8 cellular contexts compared by ENCODE assay signal in genomic region chr19:7799640-7800355, GRCh38. TPM values are rescaled to one million over a fixed set of nuclear protein-coding genes. Genes with fewer than 3 reads are reported as not detected.
A peak's percentile ranks its signal among the peaks of the same experiment; 100 is the strongest.
DNase-seq lines count a peak whose midpoint lies in the region; ATAC-seq and TF ChIP-seq lines count a peak whose summit lies in the region.

No MANE protein-coding gene starts in this region.

- H3K4me3 Mint-ChIP-seq in activated CD4-positive, alpha-beta T cell treated with anti-CD3 and anti-CD28 coated beads, Interleukin-2, amount 10 ng/mL, durations not matched to agents 24 days and 14 days: no peak overlapping the region

- no peak overlapping the region for H3K27ac ChIP-seq in ACC112 (ENCODE audit: low read depth, low read length)
- peak overlapping the region in 1 of 2 donors; percentile 81 for H3K27ac ChIP-seq in left lung

- peaks cover 51% of the 10 kb centered on the region for H3K27me3 Mint-ChIP-seq in activated CD4-positive, alpha-beta T cell treated with anti-CD3 and anti-CD28 coated beads, Interleukin-2, amount 10 ng/mL, durations not matched to agents 24 days and 14 days

- H3K9me3 ChIP-seq in left lung: peaks cover 0 to 7% of the 10 kb centered on the region in 2 donors

- peak; percentile 70 for DNase-seq in H4 (ENCODE audit: low spot score)
- peak; percentile 32 for DNase-seq in NCI-H345 treated with DMSO at 0.1 percent for 48 hours (lab: John Stamatoyannopoulos, UW; ENCODE audit: unreplicated experiment)
- DNase-seq in activated CD4-positive, alpha-beta T cell treated with anti-CD3 and anti-CD28 coated beads, Interleukin-2, amount 10 ng/mL, durations not matched to agents 24 days and 14 days: peak; percentile 90
- peak; percentile 68 to 82 for DNase-seq in dermis microvascular lymphatic vessel endothelial cell (ENCODE audit: low read depth in 2 of 2)
- peak; percentile 64 to 85 for DNase-seq in left lung
- DNase-seq in stimulated activated CD4-positive, alpha-beta T cell treated with anti-CD3 and anti-CD28 coated beads, Interleukin-2, amount 100 ng/mL, for 4 hours (ENCODE audit: low read depth): peak; percentile 54

- peaks cover under 1% of the 10 kb centered on the region; the same call in 1 of the 2 replicates for H3K27me3 ChIP-seq in ACC112 (ENCODE audit: insufficient read depth, low read length)
- peaks cover 0 to 13% of the 10 kb centered on the region in 2 donors for H3K27me3 ChIP-seq in left lung

- H3K4me1 ChIP-seq in ACC112 (ENCODE audit: control insufficient read depth, insufficient read depth, low read length, unreplicated experiment) (peaks cover 11% of the 10 kb centered on the region), left lung (peaks cover 0 to 11% of the 10 kb centered on the region in 2 donors)

- peaks cover 3% of the 10 kb centered on the region for H3K9me3 Mint-ChIP-seq in activated CD4-positive, alpha-beta T cell treated with anti-CD3 and anti-CD28 coated beads, Interleukin-2, amount 10 ng/mL, durations not matched to agents 24 days and 14 days

- H3K27ac Mint-ChIP-seq in activated CD4-positive, alpha-beta T cell treated with anti-CD3 and anti-CD28 coated beads, Interleukin-2, amount 10 ng/mL, durations not matched to agents 24 days and 14 days: no peak overlapping the region

- no peaks in the 10 kb centered on the region for H3K79me2 ChIP-seq in ACC112 (ENCODE audit: control insufficient read depth, insufficient read depth, low read length, unreplicated experiment)

- intact Hi-C loops in activated CD4-positive, alpha-beta T cell treated with anti-CD3 and anti-CD28 coated beads, Interleukin-2, amount 10 ng/mL, durations not matched to agents 24 days and 14 days (cut with micrococcal nuclease): loop anchor here (1.0 to 10.0 kb wide), 5 partner anchors 65 to 445 kb away; partner anchors contain the start of gene CLEC4G
- intact Hi-C loops in left lung (cut with DNase I): loop anchor here in 1 of 2 donors (10.0 kb wide), 2 partner anchors 115 to 235 kb away; partner anchors contain the start of gene TRAPPC5

- peak overlapping the region; percentile 76 for H2AFZ ChIP-seq in ACC112 (ENCODE audit: low read length, unreplicated experiment)

- no peaks in the 10 kb centered on the region for H3K36me3 ChIP-seq in ACC112 (ENCODE audit: insufficient read depth, low read length)
- no peaks in the 10 kb centered on the region for H3K36me3 ChIP-seq in left lung

- H3K4me3 ChIP-seq in ACC112 (ENCODE audit: low read depth, low read length): peak overlapping the region; percentile 72
- H3K4me3 ChIP-seq in left lung: peak overlapping the region in 1 of 2 donors; percentile 30

- peak; percentile 41 to 66 for TF ChIP-seq CTCF in left lung (IDR thresholded peaks at IDR 0.05)

- no peaks in the 10 kb centered on the region for H3K36me3 Mint-ChIP-seq in activated CD4-positive, alpha-beta T cell treated with anti-CD3 and anti-CD28 coated beads, Interleukin-2, amount 10 ng/mL, durations not matched to agents 24 days and 14 days (ENCODE audit: low read depth)

- ATAC-seq in left lung (peak; percentile 98), GM19324 (IDR thresholded peaks at IDR 0.05; ENCODE audit: low FRiP score, unreplicated experiment) (no peak)

- peaks cover 4% of the 10 kb centered on the region for H3K4me1 Mint-ChIP-seq in activated CD4-positive, alpha-beta T cell treated with anti-CD3 and anti-CD28 coated beads, Interleukin-2, amount 10 ng/mL, durations not matched to agents 24 days and 14 days

RNA-seq across cellular contexts. Expression of gene EVI5L, which starts 30.2 kb away (rescaled TPM):
- total RNA-seq in H4 (2014; rRNA removed; shearing (Covaris generic)): 7.9 and 12.6 TPM in 2 replicates
- 4.3 and 5.2 TPM in 2 replicates for total RNA-seq in activated CD4-positive, alpha-beta T cell treated with anti-CD3 and anti-CD28 coated beads, Interleukin-2, amount 10 ng/mL, durations not matched to agents 24 days and 14 days
- total RNA-seq in dermis microvascular lymphatic vessel endothelial cell: 6.2 and 10.6 TPM in 2 replicates
- total RNA-seq in left lung: 10 to 100 TPM; 14.2 to 16.9 TPM

RNA-seq across cellular contexts. Expression of gene CLEC4M, which starts 36.8 kb away (rescaled TPM):
- not detected in 2 replicates for total RNA-seq in H4 (2014; rRNA removed; shearing (Covaris generic))
- total RNA-seq in activated CD4-positive, alpha-beta T cell treated with anti-CD3 and anti-CD28 coated beads, Interleukin-2, amount 10 ng/mL, durations not matched to agents 24 days and 14 days: not detected in 2 replicates
- total RNA-seq in dermis microvascular lymphatic vessel endothelial cell (41.8 and 143 TPM in 2 replicates), left lung (1 to 10 TPM in 1 of 2 donors, not detected in 1; 2.7 TPM)

RNA-seq across cellular contexts. Expression of gene CD209, which starts 52.5 kb away (rescaled TPM):
- 0.10 TPM in 1 of 2 replicates, not detected in the other for total RNA-seq in H4 (2014; rRNA removed; shearing (Covaris generic))
- not detected in 2 replicates for total RNA-seq in activated CD4-positive, alpha-beta T cell treated with anti-CD3 and anti-CD28 coated beads, Interleukin-2, amount 10 ng/mL, durations not matched to agents 24 days and 14 days
- under 0.01 TPM in 2 replicates for total RNA-seq in dermis microvascular lymphatic vessel endothelial cell
- 10 to 100 TPM in 1 of 2 donors, 1 to 10 TPM in 1; 9.2 to 10.6 TPM for total RNA-seq in left lung

Comparison
In these comparisons a context has a peak if more than half of its experiments do, and no peak if none do; other contexts are left out.
1. DNase-seq: peak in every context shown above with its lines; median percentile 90 in activated CD4-positive, alpha-beta T cell treated with anti-CD3 and anti-CD28 coated beads, Interleukin-2, amount 10 ng/mL, durations not matched to agents 24 days and 14 days; 75 in dermis microvascular lymphatic vessel endothelial cell; 74 in left lung; 70 in H4; 54 in stimulated activated CD4-positive, alpha-beta T cell treated with anti-CD3 and anti-CD28 coated beads, Interleukin-2, amount 100 ng/mL, for 4 hours; 32 in NCI-H345 treated with DMSO at 0.1 percent for 48 hours.
2. RNA of gene CLEC4M, which starts 36.8 kb away (total RNA-seq): 41.8 to 143 TPM in dermis microvascular lymphatic vessel endothelial cell; 2.7 TPM in left lung, not detected in H4 and not detected in activated CD4-positive, alpha-beta T cell treated with anti-CD3 and anti-CD28 coated beads, Interleukin-2, amount 10 ng/mL, durations not matched to agents 24 days and 14 days; every median in the first group is over 10 times any median in the second.